1 cellular context compared by ENCODE assay signal in genomic region chr1:36128126-36128904, GRCh38.
TF ChIP-seq lines count a peak whose summit lies in the region.

No MANE protein-coding gene starts in this region.

TF ChIP-seq in SK-N-SH, 30 proteins besides CTCF, POLR2A, EP300 and RAD21 (continued from another document):
- TF ChIP-seq PBX3 (IDR thresholded peaks at IDR 0.05): no peak
- TF ChIP-seq ELF1 (IDR thresholded peaks at IDR 0.05): no peak
- TF ChIP-seq FOXM1 (IDR thresholded peaks at IDR 0.05; ENCODE audit: low read depth): no peak
- no peak for TF ChIP-seq CHD2 (IDR thresholded peaks at IDR 0.05; ENCODE audit: low read length, partially characterized antibody)
- TF ChIP-seq, protein P1, sequence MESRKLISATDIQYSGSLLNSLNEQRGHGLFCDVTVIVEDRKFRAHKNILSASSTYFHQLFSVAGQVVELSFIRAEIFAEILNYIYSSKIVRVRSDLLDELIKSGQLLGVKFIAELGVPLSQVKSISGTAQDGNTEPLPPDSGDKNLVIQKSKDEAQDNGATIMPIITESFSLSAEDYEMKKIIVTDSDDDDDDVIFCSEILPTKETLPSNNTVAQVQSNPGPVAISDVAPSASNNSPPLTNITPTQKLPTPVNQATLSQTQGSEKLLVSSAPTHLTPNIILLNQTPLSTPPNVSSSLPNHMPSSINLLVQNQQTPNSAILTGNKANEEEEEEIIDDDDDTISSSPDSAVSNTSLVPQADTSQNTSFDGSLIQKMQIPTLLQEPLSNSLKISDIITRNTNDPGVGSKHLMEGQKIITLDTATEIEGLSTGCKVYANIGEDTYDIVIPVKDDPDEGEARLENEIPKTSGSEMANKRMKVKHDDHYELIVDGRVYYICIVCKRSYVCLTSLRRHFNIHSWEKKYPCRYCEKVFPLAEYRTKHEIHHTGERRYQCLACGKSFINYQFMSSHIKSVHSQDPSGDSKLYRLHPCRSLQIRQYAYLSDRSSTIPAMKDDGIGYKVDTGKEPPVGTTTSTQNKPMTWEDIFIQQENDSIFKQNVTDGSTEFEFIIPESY (IDR thresholded peaks at IDR 0.05; ENCODE audit: borderline replicate concordance, low read depth): no peak
- TF ChIP-seq TCF12 (IDR thresholded peaks at IDR 0.05): no peak
- TF ChIP-seq MAX (IDR thresholded peaks at IDR 0.05; ENCODE audit: low read depth): no peak
- no peak for TF ChIP-seq EZH2phosphoT487 (IDR thresholded peaks at IDR 0.05; ENCODE audit: borderline replicate concordance, low read depth)
